In genomic region chr2:152172201-152172805, GRCh38 we compare ENCODE assay signal across 8 cellular contexts. TPM values are rescaled to one million over a fixed set of nuclear protein-coding genes. Genes with fewer than 3 reads are reported as not detected.
A peak's percentile ranks its signal among the peaks of the same experiment; 100 is the strongest.
DNase-seq lines count a peak whose midpoint lies in the region; ATAC-seq and TF ChIP-seq lines count a peak whose summit lies in the region.
"Not testable (repeated sequence)": the region's sequence is repeated elsewhere in the genome, so short reads cannot be mapped to it uniquely, and the experiment has no call there.

No MANE protein-coding gene starts in this region.

- not testable (repeated sequence) for H3K9me3 ChIP-seq in Caco-2; PC-3 (ENCODE audit: low read length); colonic mucosa; gastroesophageal sphincter; mucosa of descending colon; trophoblast cell (ENCODE audit: insufficient read depth, low read depth, low read length); transverse colon

- H2AK5ac ChIP-seq in trophoblast cell (ENCODE audit: low read length), result not testable (repeated sequence)

- not testable (repeated sequence) for H3K4me3 ChIP-seq in Caco-2 (ENCODE audit: low read depth, low read length); colonic mucosa; gastroesophageal sphincter; mucosa of descending colon; trophoblast cell (ENCODE audit: low read depth, low read length); transverse colon
- peak overlapping the region; percentile 41 for H3K4me3 ChIP-seq in PC-3 (ENCODE audit: low read length)

- not testable (repeated sequence) for TF ChIP-seq POLR2A in gastroesophageal sphincter (IDR thresholded peaks at IDR 0.05); transverse colon (IDR thresholded peaks at IDR 0.05)

- H3K79me2 ChIP-seq in PC-3 (ENCODE audit: low read length), result peaks cover 75% of the 10 kb centered on the region
- H3K79me2 ChIP-seq in trophoblast cell (ENCODE audit: control insufficient read depth, insufficient read depth, low read length, poor library complexity), result not testable (repeated sequence)

- H2BK120ac ChIP-seq in trophoblast cell (ENCODE audit: insufficient read depth, low read length, poor library complexity), result not testable (repeated sequence)

- not testable (repeated sequence) for H2BK12ac ChIP-seq in trophoblast cell (ENCODE audit: low read length)

- not testable (repeated sequence) for BruUV-seq in Caco-2 (replicated peaks; lab: Mats Ljungman, UMichigan); PC-3 (replicated peaks; lab: Mats Ljungman, UMichigan)

- CTCF ChIA-PET in Caco-2 (lab: Charles Lee), result interaction anchor here (0.6 to 1.1 kb wide), 3 partner anchors 73 to 322 kb away, joined by 3 to 6 read pairs (median 4); partner anchors contain the start of gene CACNB4
- CTCF ChIA-PET in PC-3 (lab: Charles Lee), result interaction anchor here (1.1 kb wide), 1 partner anchor 136 kb away, joined by 3 read pairs; no protein-coding TSS in a partner anchor

- H3K9ac ChIP-seq in PC-3 (ENCODE audit: low read length); trophoblast cell (ENCODE audit: low read length): not testable (repeated sequence)
- H3K9ac ChIP-seq in colonic mucosa (ENCODE audit: low read depth in 2 of 2, low read length in 2 of 2), result peak overlapping the region in 1 of 2 donors; percentile 64

- not testable (repeated sequence) for H3F3A ChIP-seq in PC-3 (ENCODE audit: low read length, unreplicated experiment)

- H4K20me1 ChIP-seq in PC-3 (ENCODE audit: low read length), result not testable (repeated sequence)

- H3K27me3 Mint-ChIP-seq in Caco-2 (ENCODE audit: insufficient read depth, unreplicated experiment); activated naive CD8-positive, alpha-beta T cell treated with anti-CD3 and anti-CD28 coated beads, Interleukin-2, amount 10 ng/mL, durations not matched to agents 7 days and 5 days: not testable (repeated sequence)

- H4K12ac ChIP-seq in trophoblast cell (ENCODE audit: low read depth, low read length), result not testable (repeated sequence)

- H3K14ac ChIP-seq in trophoblast cell (ENCODE audit: low read length), result not testable (repeated sequence)

- H3K9me2 ChIP-seq in PC-3 (replicated peaks; ENCODE audit: low read length), result not testable (repeated sequence)

- not testable (repeated sequence) for H3K36me3 ChIP-seq in Caco-2 (ENCODE audit: control insufficient read depth, insufficient read depth, low read length); PC-3 (ENCODE audit: low read depth, low read length); colonic mucosa; gastroesophageal sphincter; mucosa of descending colon (ENCODE audit: low read depth); trophoblast cell (ENCODE audit: control insufficient read depth in 1 of 2, insufficient read depth in 2 of 2, low read length in 2 of 2); transverse colon

- WGBS in gastroesophageal sphincter (ENCODE audit: low coverage in 1 of 2), 2 donors, result 93% methylated on average over 6 to 7 of the region's 7 CpGs
- no CpG with 5 or more reads among the region's 7 CpGs for WGBS in trophoblast cell (ENCODE audit: extremely low coverage, insufficient coverage, insufficient read length)
- WGBS in transverse colon (ENCODE audit: low coverage in 1 of 2), 2 donors, result 72 to 98% methylated on average over 4 to 7 of the region's 7 CpGs

- H3K79me1 ChIP-seq in trophoblast cell (ENCODE audit: low read length), result peaks cover 11% of the 10 kb centered on the region

- H3K4me3 Mint-ChIP-seq in Caco-2 (ENCODE audit: unreplicated experiment), result peak overlapping the region; percentile 46
- H3K4me3 Mint-ChIP-seq in activated naive CD8-positive, alpha-beta T cell treated with anti-CD3 and anti-CD28 coated beads, Interleukin-2, amount 10 ng/mL, durations not matched to agents 7 days and 5 days, result not testable (repeated sequence)

- peak overlapping the region; percentile 28 for H3K4ac ChIP-seq in trophoblast cell (ENCODE audit: low read depth, low read length)

- H4K91ac ChIP-seq in trophoblast cell (ENCODE audit: low read depth, low read length), result not testable (repeated sequence)

- TF ChIP-seq CTCF in Caco-2 (IDR thresholded peaks at IDR 0.05; ENCODE audit: insufficient read depth in 1 of 2, low read depth in 1 of 2, low read length in 1 of 2, severe bottlenecking in 1 of 2, unreplicated experiment in 1 of 2); PC-3 (conservative IDR thresholded peaks at IDR 0.05; ENCODE audit: low read depth, low read length); colonic mucosa (IDR thresholded peaks at IDR 0.05); gastroesophageal sphincter (IDR thresholded peaks at IDR 0.05); mucosa of descending colon (IDR thresholded peaks at IDR 0.05); transverse colon (IDR thresholded peaks at IDR 0.05): not testable (repeated sequence)

- POLR2A ChIA-PET in Caco-2 (lab: Charles Lee), result interaction anchor here (1.1 kb wide), 1 partner anchor 344 kb away, joined by 3 read pairs; the partner anchor contains the start of gene ARL5A
- POLR2A ChIA-PET in PC-3 (lab: Charles Lee; ENCODE audit: unreplicated experiment); activated naive CD8-positive, alpha-beta T cell treated with anti-CD3 and anti-CD28 coated beads, Interleukin-2, amount 10 ng/mL, durations not matched to agents 7 days and 5 days (lab: Charles Lee): not testable (repeated sequence)

- H3K36me3 Mint-ChIP-seq in Caco-2 (ENCODE audit: insufficient read depth, unreplicated experiment), result peaks cover 12% of the 10 kb centered on the region
- not testable (repeated sequence) for H3K36me3 Mint-ChIP-seq in activated naive CD8-positive, alpha-beta T cell treated with anti-CD3 and anti-CD28 coated beads, Interleukin-2, amount 10 ng/mL, durations not matched to agents 7 days and 5 days

- TF ChIP-seq EP300 in gastroesophageal sphincter (IDR thresholded peaks at IDR 0.05); transverse colon (IDR thresholded peaks at IDR 0.05; ENCODE audit: low read depth): not testable (repeated sequence)

- not testable (repeated sequence) for H3K27me3 ChIP-seq in Caco-2 (replicated peaks; ENCODE audit: control insufficient read depth, insufficient read depth, low read length); PC-3 (ENCODE audit: low read length); colonic mucosa; gastroesophageal sphincter; trophoblast cell (ENCODE audit: insufficient read depth, low read length); transverse colon

- not testable (repeated sequence) for H2BK5ac ChIP-seq in trophoblast cell (ENCODE audit: low read depth, low read length, poor library complexity)

- H3K23ac ChIP-seq in trophoblast cell (ENCODE audit: low read length), result not testable (repeated sequence)

- DNase-seq in Caco-2; activated naive CD8-positive, alpha-beta T cell treated with anti-CD3 and anti-CD28 coated beads, Interleukin-2, amount 10 ng/mL, durations not matched to agents 7 days and 5 days; trophoblast cell: not testable (repeated sequence)
- DNase-seq in PC-3 (peak; percentile 42), colonic mucosa (peak; percentile 45), mucosa of descending colon (peak; percentile 27 to 62 (median 40)), transverse colon (peak; percentile 44)

- in situ Hi-C loops in transverse colon (cut with MboI; ENCODE audit: low pct_ligation_motif_present in 1 of 4, low pct_unique_long_range_greater_than_20kb in 1 of 4, low sequenced_read_pairs in 3 of 4), result loop anchor here in 2 of 4 donors (25.0 kb wide), 1 partner anchor 135 kb away; no protein-coding TSS in a partner anchor

- peak overlapping the region; percentile 64 for H3K27ac ChIP-seq in PC-3 (ENCODE audit: low read length)
- H3K27ac ChIP-seq in colonic mucosa, result peak overlapping the region; percentile 85
- peak overlapping the region in 3 of 4 donors; percentile 22 to 52 (median 45) for H3K27ac ChIP-seq in gastroesophageal sphincter
- not testable (repeated sequence) for H3K27ac ChIP-seq in trophoblast cell (ENCODE audit: low read depth, low read length)
- H3K27ac ChIP-seq in transverse colon, result peak overlapping the region; percentile 65 to 83 (median 78)

- H3K27ac Mint-ChIP-seq in Caco-2 (ENCODE audit: unreplicated experiment), result peak overlapping the region; percentile 68
- H3K27ac Mint-ChIP-seq in activated naive CD8-positive, alpha-beta T cell treated with anti-CD3 and anti-CD28 coated beads, Interleukin-2, amount 10 ng/mL, durations not matched to agents 7 days and 5 days, result peak overlapping the region; percentile 27

- not testable (repeated sequence) for H2AFZ ChIP-seq in PC-3 (ENCODE audit: low read length); trophoblast cell (ENCODE audit: insufficient read depth, low read length, poor library complexity)

- ATAC-seq in PC-3; activated naive CD8-positive, alpha-beta T cell treated with anti-CD3 and anti-CD28 coated beads, Interleukin-2, amount 10 ng/mL, durations not matched to agents 7 days and 5 days (ENCODE audit: low read depth); gastroesophageal sphincter: not testable (repeated sequence)
- ATAC-seq in mucosa of descending colon, result peak; percentile 21

- peak overlapping the region; percentile 68 for H3K4me2 ChIP-seq in PC-3 (ENCODE audit: low read length)
- not testable (repeated sequence) for H3K4me2 ChIP-seq in trophoblast cell (ENCODE audit: low read length)

- intact Hi-C loops in Caco-2 (cut with micrococcal nuclease; ENCODE audit: unreplicated experiment), result loop anchor here (5.0 to 10.0 kb wide), 3 partner anchors 75 to 550 kb away; partner anchors contain the start of gene CACNB4
- intact Hi-C loops in PC-3 (cut with micrococcal nuclease), result loop anchor here (5.0 kb wide), 1 partner anchor 65 kb away; no protein-coding TSS in a partner anchor
- intact Hi-C loops in colonic mucosa (cut with DNase I), result loop anchor here (10.0 kb wide), 1 partner anchor 542 kb away; the partner anchor contains the start of genes ARL6IP6 and PRPF40A
- intact Hi-C loops in mucosa of descending colon (cut with DNase I, micrococcal nuclease); transverse colon (cut with DNase I; ENCODE audit: low total_unique reads): not testable (repeated sequence)

- H3K4me1 Mint-ChIP-seq in Caco-2 (ENCODE audit: low read depth, unreplicated experiment), result peaks cover 38% of the 10 kb centered on the region
- peaks cover 25% of the 10 kb centered on the region for H3K4me1 Mint-ChIP-seq in activated naive CD8-positive, alpha-beta T cell treated with anti-CD3 and anti-CD28 coated beads, Interleukin-2, amount 10 ng/mL, durations not matched to agents 7 days and 5 days

- not testable (repeated sequence) for H3K18ac ChIP-seq in trophoblast cell (ENCODE audit: low read length)

- not testable (repeated sequence) for H3K9me3 Mint-ChIP-seq in Caco-2 (ENCODE audit: unreplicated experiment); activated naive CD8-positive, alpha-beta T cell treated with anti-CD3 and anti-CD28 coated beads, Interleukin-2, amount 10 ng/mL, durations not matched to agents 7 days and 5 days

- H3K4me1 ChIP-seq in Caco-2 (peaks cover 43% of the 10 kb centered on the region), PC-3 (ENCODE audit: insufficient read depth, low read length) (peaks cover 26% of the 10 kb centered on the region), gastroesophageal sphincter (peaks cover 0 to 77% (median 23%) of the 10 kb centered on the region in 3 donors), mucosa of descending colon (ENCODE audit: low read depth) (peaks cover 28% of the 10 kb centered on the region), transverse colon (peaks cover 20 to 57% (median 43%) of the 10 kb centered on the region in 4 donors)
- H3K4me1 ChIP-seq in colonic mucosa; trophoblast cell (ENCODE audit: control insufficient read depth in 1 of 2, insufficient read depth in 2 of 2, low read length in 2 of 2): not testable (repeated sequence)

- H4K8ac ChIP-seq in trophoblast cell (ENCODE audit: low read depth, low read length), result not testable (repeated sequence)

RNA-seq across cellular contexts. Expression of gene STAM2, which starts 3.3 kb away (rescaled TPM):
- total RNA-seq in Caco-2 (2022), result 20.3 and 24.4 TPM in 2 replicates
- total RNA-seq in PC-3 (2014; rRNA removed), result 18.0 and 21.0 TPM in 2 replicates
- total RNA-seq in activated naive CD8-positive, alpha-beta T cell treated with anti-CD3 and anti-CD28 coated beads, Interleukin-2, amount 10 ng/mL, durations not matched to agents 7 days and 5 days, result 10 to 100 TPM; 19.0 to 19.2 TPM
- total RNA-seq in colonic mucosa, result 10 to 100 TPM; 30.6 to 42.0 TPM
- total RNA-seq in gastroesophageal sphincter, result 10 to 100 TPM; 28.8 to 40.7 (median 36.5) TPM
- 10 to 100 TPM; 38.8 to 45.8 (median 41.7) TPM for total RNA-seq in mucosa of descending colon
- 18.7 and 19.3 TPM in 2 replicates for polyA plus RNA-seq in trophoblast cell (2013)
- 10 to 100 TPM; 17.1 to 57.2 (median 38.1) TPM for total RNA-seq in transverse colon
